1 cellular context compared by ENCODE assay signal in the genomic region with DNA sequence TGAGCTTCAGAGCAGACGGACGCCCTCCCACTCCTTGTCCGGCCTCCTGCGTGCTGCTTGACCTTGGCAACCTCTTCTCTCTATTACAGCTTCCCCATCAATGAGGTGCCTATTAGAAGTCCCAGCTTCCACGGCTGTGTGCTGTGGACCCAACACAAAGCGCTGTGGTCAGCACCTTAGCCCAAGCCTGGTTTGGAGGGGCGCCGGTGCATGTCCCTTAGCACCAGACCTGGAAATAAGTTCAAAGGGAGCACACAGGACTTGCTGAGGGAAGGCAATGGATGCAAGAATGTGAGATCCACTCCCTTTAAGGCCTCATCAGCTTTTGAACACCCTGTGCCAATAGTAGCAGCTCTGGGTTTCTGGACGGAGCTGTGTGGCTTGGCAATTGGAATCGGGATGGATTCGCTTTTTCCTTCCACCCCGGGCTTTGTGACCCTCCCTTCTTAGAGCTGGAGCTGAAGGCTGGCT.
TF ChIP-seq lines count a peak whose summit lies in the region.

No MANE protein-coding gene starts in this region.

TF ChIP-seq in K562, 482 proteins besides CTCF, POLR2A, EP300 and RAD21 (continued from another document):
- TF ChIP-seq ERF (CRISPR knock-in tag; IDR thresholded peaks at IDR 0.05) (0 out of 2 replicates have a peak, but pooled peaks have one; percentile 60), ZNF778 (CRISPR knock-in tag; IDR thresholded peaks at IDR 0.05) (no peak)
